ENCODE assay signal across 18 cellular contexts in the genomic region with DNA sequence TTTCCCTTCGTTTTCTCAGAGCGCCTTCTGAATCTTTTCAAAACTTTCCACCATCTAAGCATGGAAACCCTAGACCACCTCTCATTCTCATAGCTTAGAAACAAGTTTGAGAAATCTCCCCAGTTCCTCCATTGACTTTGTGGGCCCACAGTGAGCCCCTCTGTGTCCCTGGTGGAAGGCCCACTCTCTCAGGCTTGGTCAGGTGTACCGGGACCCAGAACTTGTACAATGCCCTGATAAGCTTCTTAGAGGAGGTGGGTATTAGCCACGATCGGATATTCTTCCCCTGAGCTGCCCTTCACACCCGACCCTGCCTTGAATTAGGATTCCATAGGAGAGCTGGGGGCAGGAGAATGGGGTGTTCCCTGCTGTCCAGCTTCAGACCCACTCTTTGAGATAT. TPM values are rescaled to one million over a fixed set of nuclear protein-coding genes. Genes with fewer than 3 reads are reported as not detected.
DNase-seq lines count a peak whose midpoint lies in the region; ATAC-seq and TF ChIP-seq lines count a peak whose summit lies in the region.
"Had no signal": no experiment of that assay in that cellular context is flagged by ENCODE, and none has a peak within 500 bp of the region (broad histone marks: within the 10 kb centered on the region; RNA-seq: fewer than 3 reads in every experiment).

A gene (plus strand): TSS at position 301 of the 400 bp plus-strand sequence. CDS start 2,143 bp downstream, outside the sequence.

- H3K4me3 Mint-ChIP-seq in WTC11 = no peak within 1 kb of the TSS
- H3K4me3 Mint-ChIP-seq in activated CD8-positive, alpha-beta memory T cell treated with anti-CD3 and anti-CD28 coated beads, Interleukin-2, amount 10 ng/mL, durations not matched to agents 7 days and 5 days = no peak within 1 kb of the TSS
- H3K4me3 Mint-ChIP-seq: CD4-positive, alpha-beta T cell had no signal

- no peak for DNase-seq in HT1080 (ENCODE audit: low read depth)
- DNase-seq in WERI-Rb-1 = peak; percentile 48
- no peak for DNase-seq in kidney epithelial cell (ENCODE audit: low read depth)
- no peak for DNase-seq in renal cortical epithelial cell (ENCODE audit: low read depth)
- DNase-seq in WTC11 (ENCODE audit: low spot score) = no peak
- DNase-seq in activated CD8-positive, alpha-beta memory T cell treated with anti-CD3 and anti-CD28 coated beads, Interleukin-2, amount 10 ng/mL, durations not matched to agents 7 days and 5 days = no peak
- DNase-seq: CD4-positive, alpha-beta T cell; DMS79; GM23248; NCI-H1417; NCI-H1930; NCI-H2171 treated with DMSO at 0.1 percent for 48 hours; RPMI8226; SJCRH30 had no signal

- H3K27ac Mint-ChIP-seq in WTC11 = no peak within 1 kb of the TSS
- no peak within 1 kb of the TSS for H3K27ac Mint-ChIP-seq in activated CD8-positive, alpha-beta memory T cell treated with anti-CD3 and anti-CD28 coated beads, Interleukin-2, amount 10 ng/mL, durations not matched to agents 7 days and 5 days
- H3K27ac Mint-ChIP-seq: CD4-positive, alpha-beta T cell had no signal

- POLR2A ChIA-PET in WTC11 (lab: Charles Lee) = interaction anchor here (1.0 kb wide), 1 partner anchor 247 kb away, joined by 3 read pairs; a partner anchor contains a TSS

- ATAC-seq in WTC11 = no peak
- ATAC-seq in HG03439 (IDR thresholded peaks at IDR 0.05; ENCODE audit: unreplicated experiment) = no peak
- ATAC-seq in activated CD8-positive, alpha-beta memory T cell treated with anti-CD3 and anti-CD28 coated beads, Interleukin-2, amount 10 ng/mL, durations not matched to agents 7 days and 5 days = no peak
- no peak for ATAC-seq in GM18858 (IDR thresholded peaks at IDR 0.05; ENCODE audit: unreplicated experiment)

- no peaks in the 10 kb centered on the region for H3K9me3 ChIP-seq in WERI-Rb-1 (ENCODE audit: severe bottlenecking)
- H3K9me3 ChIP-seq: SJCRH30 had no signal

- TF ChIP-seq CTCF in WERI-Rb-1 (IDR thresholded peaks at IDR 0.05; ENCODE audit: low read depth, low read length) (no peak), kidney epithelial cell (IDR thresholded peaks at IDR 0.05; ENCODE audit: insufficient read depth, low read length, poor library complexity, severe bottlenecking) (no peak), WTC11 (IDR thresholded peaks at IDR 0.05) (no peak)

- H3K27me3 ChIP-seq in WERI-Rb-1 (ENCODE audit: insufficient read depth, low read depth, severe bottlenecking) = peaks cover 51% of the 10 kb centered on the region
- no peaks in the 10 kb centered on the region for H3K27me3 ChIP-seq in kidney epithelial cell (ENCODE audit: control insufficient read depth, insufficient read depth, low read length)
- H3K27me3 ChIP-seq: SJCRH30 had no signal

- H3K4me3 ChIP-seq in WERI-Rb-1 (ENCODE audit: low read depth, low read length) (no peak within 1 kb of the TSS), kidney epithelial cell (ENCODE audit: low read depth, low read length) (no peak within 1 kb of the TSS)
- H3K4me3 ChIP-seq: GM12878, GM23248, SJCRH30 had no signal

- H3K36me3 ChIP-seq in WERI-Rb-1 = no peaks in the 10 kb centered on the region
- H3K36me3 ChIP-seq in kidney epithelial cell (ENCODE audit: control insufficient read depth, insufficient read depth, low read length) = no peaks in the 10 kb centered on the region
- H3K36me3 ChIP-seq: SJCRH30 had no signal

- H3K27ac ChIP-seq in WERI-Rb-1 = no peak within 1 kb of the TSS
- H3K27ac ChIP-seq: GM23248, KMS-11, SJCRH30 had no signal

- no peaks in the 10 kb centered on the region for H3K36me3 Mint-ChIP-seq in WTC11
- no peaks in the 10 kb centered on the region for H3K36me3 Mint-ChIP-seq in activated CD8-positive, alpha-beta memory T cell treated with anti-CD3 and anti-CD28 coated beads, Interleukin-2, amount 10 ng/mL, durations not matched to agents 7 days and 5 days

- H3K9me3 Mint-ChIP-seq in WTC11 = peaks cover 9% of the 10 kb centered on the region; the same call in 1 of the 2 replicates
- no peaks in the 10 kb centered on the region for H3K9me3 Mint-ChIP-seq in activated CD8-positive, alpha-beta memory T cell treated with anti-CD3 and anti-CD28 coated beads, Interleukin-2, amount 10 ng/mL, durations not matched to agents 7 days and 5 days (ENCODE audit: low read depth)
- H3K9me3 Mint-ChIP-seq: CD4-positive, alpha-beta T cell had no signal

- peaks cover 10% of the 10 kb centered on the region for H3K4me1 Mint-ChIP-seq in WTC11
- H3K4me1 Mint-ChIP-seq in activated CD8-positive, alpha-beta memory T cell treated with anti-CD3 and anti-CD28 coated beads, Interleukin-2, amount 10 ng/mL, durations not matched to agents 7 days and 5 days = peaks cover 3% of the 10 kb centered on the region

- CTCF ChIA-PET in WTC11 (lab: Charles Lee) = interaction anchor here (1.3 to 1.8 kb wide), 2 partner anchors 11 to 17 kb away, joined by 4 to 5 read pairs; a partner anchor contains a TSS
- CTCF ChIA-PET in activated CD8-positive, alpha-beta memory T cell treated with anti-CD3 and anti-CD28 coated beads, Interleukin-2, amount 10 ng/mL, durations not matched to agents 7 days and 5 days (lab: Charles Lee) = interaction anchor here (0.9 to 4.0 kb wide), 2 partner anchors 10 to 16 kb away, joined by 4 to 11 read pairs; no protein-coding TSS in a partner anchor

- H3K27me3 Mint-ChIP-seq in WTC11 (ENCODE audit: low read depth) = no peaks in the 10 kb centered on the region
- peaks cover 3% of the 10 kb centered on the region for H3K27me3 Mint-ChIP-seq in activated CD8-positive, alpha-beta memory T cell treated with anti-CD3 and anti-CD28 coated beads, Interleukin-2, amount 10 ng/mL, durations not matched to agents 7 days and 5 days
- H3K27me3 Mint-ChIP-seq: CD4-positive, alpha-beta T cell had no signal

TF ChIP-seq in WTC11, 78 proteins besides CTCF, POLR2A, EP300 and RAD21:
- no peak for TF ChIP-seq ELF4 (CRISPR knock-in tag; IDR thresholded peaks at IDR 0.05; ENCODE audit: low read depth)
- TF ChIP-seq, protein P1, sequence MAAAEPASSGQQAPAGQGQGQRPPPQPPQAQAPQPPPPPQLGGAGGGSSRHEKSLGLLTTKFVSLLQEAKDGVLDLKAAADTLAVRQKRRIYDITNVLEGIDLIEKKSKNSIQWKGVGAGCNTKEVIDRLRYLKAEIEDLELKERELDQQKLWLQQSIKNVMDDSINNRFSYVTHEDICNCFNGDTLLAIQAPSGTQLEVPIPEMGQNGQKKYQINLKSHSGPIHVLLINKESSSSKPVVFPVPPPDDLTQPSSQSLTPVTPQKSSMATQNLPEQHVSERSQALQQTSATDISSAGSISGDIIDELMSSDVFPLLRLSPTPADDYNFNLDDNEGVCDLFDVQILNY (CRISPR knock-in tag; IDR thresholded peaks at IDR 0.05) = no peak
- no peak for TF ChIP-seq NFE2L1 (CRISPR knock-in tag; IDR thresholded peaks at IDR 0.05)
- TF ChIP-seq PRRX2 (CRISPR knock-in tag; IDR thresholded peaks at IDR 0.05) = no peak
- TF ChIP-seq CBFB (CRISPR knock-in tag; IDR thresholded peaks at IDR 0.05; ENCODE audit: low read depth) = no peak
- no peak for TF ChIP-seq ZNF416 (CRISPR knock-in tag; IDR thresholded peaks at IDR 0.05)
- no peak for TF ChIP-seq TEAD1 (CRISPR knock-in tag; IDR thresholded peaks at IDR 0.05)
- no peak for TF ChIP-seq MYBL2 (CRISPR knock-in tag; IDR thresholded peaks at IDR 0.05)
- TF ChIP-seq ZNF138 (CRISPR knock-in tag; conservative IDR thresholded peaks at IDR 0.05) = no peak
- TF ChIP-seq ZBTB21 (CRISPR knock-in tag; IDR thresholded peaks at IDR 0.05; ENCODE audit: borderline replicate concordance) = no peak
- no peak for TF ChIP-seq NR1H2 (CRISPR knock-in tag; IDR thresholded peaks at IDR 0.05)
- TF ChIP-seq, protein P2, sequence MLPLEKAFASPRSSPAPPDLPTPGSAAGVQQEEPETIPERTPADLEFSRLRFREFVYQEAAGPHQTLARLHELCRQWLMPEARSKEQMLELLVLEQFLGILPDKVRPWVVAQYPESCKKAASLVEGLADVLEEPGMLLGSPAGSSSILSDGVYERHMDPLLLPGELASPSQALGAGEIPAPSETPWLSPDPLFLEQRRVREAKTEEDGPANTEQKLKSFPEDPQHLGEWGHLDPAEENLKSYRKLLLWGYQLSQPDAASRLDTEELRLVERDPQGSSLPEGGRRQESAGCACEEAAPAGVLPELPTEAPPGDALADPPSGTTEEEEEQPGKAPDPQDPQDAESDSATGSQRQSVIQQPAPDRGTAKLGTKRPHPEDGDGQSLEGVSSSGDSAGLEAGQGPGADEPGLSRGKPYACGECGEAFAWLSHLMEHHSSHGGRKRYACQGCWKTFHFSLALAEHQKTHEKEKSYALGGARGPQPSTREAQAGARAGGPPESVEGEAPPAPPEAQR (CRISPR knock-in tag; IDR thresholded peaks at IDR 0.05) = no peak
- no peak for TF ChIP-seq CREB1 (CRISPR knock-in tag; IDR thresholded peaks at IDR 0.05)
- TF ChIP-seq, protein P3, sequence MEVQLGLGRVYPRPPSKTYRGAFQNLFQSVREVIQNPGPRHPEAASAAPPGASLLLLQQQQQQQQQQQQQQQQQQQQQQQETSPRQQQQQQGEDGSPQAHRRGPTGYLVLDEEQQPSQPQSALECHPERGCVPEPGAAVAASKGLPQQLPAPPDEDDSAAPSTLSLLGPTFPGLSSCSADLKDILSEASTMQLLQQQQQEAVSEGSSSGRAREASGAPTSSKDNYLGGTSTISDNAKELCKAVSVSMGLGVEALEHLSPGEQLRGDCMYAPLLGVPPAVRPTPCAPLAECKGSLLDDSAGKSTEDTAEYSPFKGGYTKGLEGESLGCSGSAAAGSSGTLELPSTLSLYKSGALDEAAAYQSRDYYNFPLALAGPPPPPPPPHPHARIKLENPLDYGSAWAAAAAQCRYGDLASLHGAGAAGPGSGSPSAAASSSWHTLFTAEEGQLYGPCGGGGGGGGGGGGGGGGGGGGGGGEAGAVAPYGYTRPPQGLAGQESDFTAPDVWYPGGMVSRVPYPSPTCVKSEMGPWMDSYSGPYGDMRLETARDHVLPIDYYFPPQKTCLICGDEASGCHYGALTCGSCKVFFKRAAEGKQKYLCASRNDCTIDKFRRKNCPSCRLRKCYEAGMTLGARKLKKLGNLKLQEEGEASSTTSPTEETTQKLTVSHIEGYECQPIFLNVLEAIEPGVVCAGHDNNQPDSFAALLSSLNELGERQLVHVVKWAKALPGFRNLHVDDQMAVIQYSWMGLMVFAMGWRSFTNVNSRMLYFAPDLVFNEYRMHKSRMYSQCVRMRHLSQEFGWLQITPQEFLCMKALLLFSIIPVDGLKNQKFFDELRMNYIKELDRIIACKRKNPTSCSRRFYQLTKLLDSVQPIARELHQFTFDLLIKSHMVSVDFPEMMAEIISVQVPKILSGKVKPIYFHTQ (CRISPR knock-in tag; IDR thresholded peaks at IDR 0.05) = no peak
TF ChIP-seq in WTC11: peak in this region for 0.

RNA-seq across cellular contexts. Expression of the gene that starts here (rescaled TPM):
- total RNA-seq in HT1080 (2014; rRNA removed; shearing (Covaris generic)) = 10.1 and 11.5 TPM in 2 replicates
- 9.8 and 15.4 TPM in 2 replicates for polyA plus RNA-seq in HT1080 (2015; cell fraction: cytosol; rRNA removed)
- polyA plus RNA-seq in HT1080 (2015; cell fraction: nucleus; rRNA removed) = 11.2 and 11.6 TPM in 2 replicates
- total RNA-seq in kidney epithelial cell (11.3 and 17.8 TPM in 2 replicates), renal cortical epithelial cell (4.5 and 14.9 TPM in 2 replicates), WTC11 (2021) (7.0 to 10.7 TPM (median 10.3 TPM) in 3 replicates)
- 1 to 10 TPM; 4.2 to 4.3 TPM for total RNA-seq in activated CD8-positive, alpha-beta memory T cell treated with anti-CD3 and anti-CD28 coated beads, Interleukin-2, amount 10 ng/mL, durations not matched to agents 7 days and 5 days
